In genomic region chr6:117890172-117890571, GRCh38 we compare ENCODE assay signal across 25 cellular contexts. TPM values are rescaled to one million over a fixed set of nuclear protein-coding genes. Genes with fewer than 3 reads are reported as not detected.
"Had no signal": no experiment of that assay in that cellular context is flagged by ENCODE, and none has a peak within 500 bp of the region (broad histone marks: within the 10 kb centered on the region; RNA-seq: fewer than 3 reads in every experiment).

No MANE protein-coding gene starts in this region.

- H3K36me3 ChIP-seq: MG63, SJSA1 had no signal

- H3K9ac ChIP-seq: SK-N-SH had no signal

- FAIRE-seq: RCC 7860 had no signal

- ATAC-seq: T-cell had no signal

- H3K4me2 ChIP-seq: SK-N-SH had no signal

- H3K27me3 ChIP-seq: MG63, SJSA1 had no signal

- DNase-seq: KBM-7, MG63, NCI-H1092, NCI-H1417, NCI-H1436 treated with DMSO at 0.1 percent for 48 hours, NCI-H1694, NCI-H187 treated with DMSO at 0.1 percent for 48 hours, NCI-H2029 treated with DMSO at 0.1 percent for 48 hours, NCI-H2171, NCI-H226, NCI-H446, NCI-H510A, NCI-H524 treated with DMSO at 0.1 percent for 48 hours, NCI-H69, NCI-H774, Right ventricle myocardium superior, RPMI8226, SIG-M5, SK-N-SH, SW 1271, T-cell had no signal

- H3K9me3 ChIP-seq: MG63, SJSA1, SK-N-SH had no signal

- H3K4me1 ChIP-seq: SJSA1 had no signal

- H3K27ac ChIP-seq: SJSA1 had no signal

- H3K4me3 ChIP-seq: MG63, SJSA1 had no signal

RNA-seq across cellular contexts. Expression of gene SLC35F1, which starts 16.9 kb away (rescaled TPM):
- total RNA-seq: LHCN-M2, T-cell had no signal
- polyA plus RNA-seq: IgD-negative memory B cell had no signal
